In genomic region chr18:63206433-63207153, GRCh38 we compare ENCODE assay signal across 11 cellular contexts.
DNase-seq lines count a peak whose midpoint lies in the region; ATAC-seq and TF ChIP-seq lines count a peak whose summit lies in the region.
"Had no signal": no experiment of that assay in that cellular context is flagged by ENCODE, and none has a peak within 500 bp of the region (broad histone marks: within the 10 kb centered on the region; RNA-seq: fewer than 3 reads in every experiment).

No MANE protein-coding gene starts in this region.

- no peaks in the 10 kb centered on the region for H3K27me3 Mint-ChIP-seq in T-helper 2 cell treated with Interferon-gamma antibody and Interleukin-4, amounts not matched to agents 5 μg/mL and 100 μg/mL, for 36 hours (ENCODE audit: low read depth)

- H3K4me3 ChIP-seq in rectal smooth muscle tissue (ENCODE audit: low read length) = peak overlapping the region; percentile 19
- H3K4me3 ChIP-seq: skin epidermis had no signal

- H3K27ac ChIP-seq in rectal smooth muscle tissue (ENCODE audit: low read depth, low read length) (no peak overlapping the region), foreskin keratinocyte (no peak overlapping the region)

- H3K9ac ChIP-seq in rectal smooth muscle tissue (ENCODE audit: low read length) = no peak overlapping the region

- no peaks in the 10 kb centered on the region for H3K9me3 Mint-ChIP-seq in T-helper 2 cell treated with Interferon-gamma antibody and Interleukin-4, amounts not matched to agents 5 μg/mL and 100 μg/mL, for 36 hours
- H3K9me3 Mint-ChIP-seq in activated naive CD4-positive, alpha-beta T cell treated with anti-CD3 and anti-CD28 coated beads, Interleukin-2, amount 50 U/mL, for 72 hours = no peaks in the 10 kb centered on the region

- H3K4me1 ChIP-seq in rectal smooth muscle tissue (ENCODE audit: control insufficient read depth, insufficient read depth, low read length) = no peaks in the 10 kb centered on the region
- H3K4me1 ChIP-seq in foreskin keratinocyte = no peaks in the 10 kb centered on the region

- no peaks in the 10 kb centered on the region for H3K36me3 ChIP-seq in rectal smooth muscle tissue (ENCODE audit: control insufficient read depth, insufficient read depth, low read length)

- TF ChIP-seq CTCF in foreskin keratinocyte (conservative IDR thresholded peaks at IDR 0.05) = no peak

- no peaks in the 10 kb centered on the region for H3K27me3 ChIP-seq in rectal smooth muscle tissue (ENCODE audit: control insufficient read depth, insufficient read depth, low read length)
- peaks cover 8% of the 10 kb centered on the region for H3K27me3 ChIP-seq in foreskin keratinocyte

- peak; percentile 21 for ATAC-seq in HG03354 (IDR thresholded peaks at IDR 0.05; ENCODE audit: poor library complexity, severe bottlenecking, unreplicated experiment)
- peak in 1 of 2 donors; percentile 16 for ATAC-seq in activated naive CD4-positive, alpha-beta T cell treated with anti-CD3 and anti-CD28 coated beads, Interleukin-2, amount 50 U/mL, for 72 hours
- no peak for ATAC-seq in foreskin keratinocyte

- H3K27ac Mint-ChIP-seq in T-helper 2 cell treated with Interferon-gamma antibody and Interleukin-4, amounts not matched to agents 5 μg/mL and 100 μg/mL, for 36 hours = peak overlapping the region; percentile 88
- peak overlapping the region; percentile 83 to 93 for H3K27ac Mint-ChIP-seq in activated naive CD4-positive, alpha-beta T cell treated with anti-CD3 and anti-CD28 coated beads, Interleukin-2, amount 50 U/mL, for 72 hours

- peak overlapping the region; percentile 85 for H3K4me3 Mint-ChIP-seq in T-helper 2 cell treated with Interferon-gamma antibody and Interleukin-4, amounts not matched to agents 5 μg/mL and 100 μg/mL, for 36 hours

- peaks cover 82% of the 10 kb centered on the region for H3K4me1 Mint-ChIP-seq in T-helper 2 cell treated with Interferon-gamma antibody and Interleukin-4, amounts not matched to agents 5 μg/mL and 100 μg/mL, for 36 hours (ENCODE audit: low read depth)

- H3K36me3 Mint-ChIP-seq in T-helper 2 cell treated with Interferon-gamma antibody and Interleukin-4, amounts not matched to agents 5 μg/mL and 100 μg/mL, for 36 hours (ENCODE audit: low read depth) = peaks cover 60% of the 10 kb centered on the region
- peaks cover 9 to 32% of the 10 kb centered on the region in 2 donors for H3K36me3 Mint-ChIP-seq in activated naive CD4-positive, alpha-beta T cell treated with anti-CD3 and anti-CD28 coated beads, Interleukin-2, amount 50 U/mL, for 72 hours

- DNase-seq in T-helper 2 cell treated with Interferon-gamma antibody and Interleukin-4, amounts not matched to agents 5 μg/mL and 100 μg/mL, for 36 hours (ENCODE audit: low spot score) = no peak
- DNase-seq in T-helper 2 cell = no peak
- DNase-seq in activated naive CD4-positive, alpha-beta T cell treated with anti-CD3 and anti-CD28 coated beads, Interleukin-2, amount 50 U/mL, for 72 hours (ENCODE audit: low spot score in 2 of 2) = no peak
- no peak for DNase-seq in DMS 273 (lab: John Stamatoyannopoulos, UW; ENCODE audit: unreplicated experiment)
- no peak for DNase-seq in foreskin keratinocyte
- no peak for DNase-seq in NOMO-1 treated with DMSO at 0.1 percent for 48 hours (lab: John Stamatoyannopoulos, UW; ENCODE audit: unreplicated experiment)
- DNase-seq: effector CD4-positive, alpha-beta T cell; hippocampal formation had no signal
